Comparison of ENCODE assay signal across 30 cellular contexts in genomic region chr18:74425876-74426275, GRCh38. TPM values are rescaled to one million over a fixed set of nuclear protein-coding genes. Genes with fewer than 3 reads are reported as not detected.
"Had no signal": no experiment of that assay in that cellular context is flagged by ENCODE, and none has a peak within 500 bp of the region (broad histone marks: within the 10 kb centered on the region; RNA-seq: fewer than 3 reads in every experiment).

No MANE protein-coding gene starts in this region.

- H3K27ac ChIP-seq: ascending aorta, cardiac muscle cell, VCaP had no signal

- H3K9me3 ChIP-seq: ascending aorta had no signal

- H3K4me3 ChIP-seq: ascending aorta, cardiac muscle cell had no signal

- H3K4me1 ChIP-seq: ascending aorta had no signal

- H3K36me3 ChIP-seq: ascending aorta, cardiac muscle cell had no signal

- DNase-seq: activated B cell treated with CpG ODN at 0.5 μM for 24 hours; activated CD4-positive, alpha-beta memory T cell treated with anti-CD3 and anti-CD28 coated beads for 36 hours; activated CD4-positive, alpha-beta T cell treated with anti-CD3 and anti-CD28 coated beads for 4 hours; activated CD4-positive, alpha-beta T cell treated with anti-CD3 and anti-CD28 coated beads, Interleukin-2, amount 10 ng/mL, durations not matched to agents 24 days and 14 days; activated CD4-positive, alpha-beta T cell treated with anti-CD3 and anti-CD28 coated beads, Interleukin-2, amount 50 U/mL, for 1 hour; activated CD4-positive, alpha-beta T cell treated with anti-CD3 and anti-CD28 coated beads, Interleukin-2, amount 50 U/mL, for 4 hours; activated CD4-positive, CD25-positive, alpha-beta regulatory T cell treated with anti-CD3 and anti-CD28 coated beads, Interleukin-2, amount 50 U/mL, for 72 hours; activated CD8-positive, alpha-beta memory T cell treated with anti-CD3 and anti-CD28 coated beads, Interleukin-2, amount 50 U/mL, for 4 hours; activated CD8-positive, alpha-beta T cell treated with anti-CD3 and anti-CD28 coated beads for 36 hours; activated gamma-delta T cell; activated naive CD4-positive, alpha-beta T cell treated with anti-CD3 and anti-CD28 coated beads, Interleukin-2, amount 10 ng/mL, durations not matched to agents 7 days and 5 days; activated naive CD4-positive, alpha-beta T cell treated with Interleukin-2 at 50 U/mL for 16 hours; activated naive CD8-positive, alpha-beta T cell treated with anti-CD3 and anti-CD28 coated beads, Interleukin-2, amount 10 ng/mL, durations not matched to agents 7 days and 5 days; activated naive CD8-positive, alpha-beta T cell treated with anti-CD3 and anti-CD28 coated beads, Interleukin-2, amount 50 U/mL, for 24 hours; activated T-cell treated with anti-CD3 and anti-CD28 coated beads for 4 hours; activated T-cell treated with anti-CD3 and anti-CD28 coated beads, Interleukin-2, amount 50 U/mL, for 1 hour; activated T-cell treated with anti-CD3 and anti-CD28 coated beads, Interleukin-2, amount 50 U/mL, for 4 hours; activated T-cell treated with anti-CD3 and anti-CD28 coated beads, Interleukin-2, amount 50 U/mL, for 72 hours; amygdala; anterior cingulate cortex; caudate nucleus; T-helper 1 cell; T-helper 9 cell had no signal

- ATAC-seq: activated CD8-positive, alpha-beta T cell treated with anti-CD3 and anti-CD28 coated beads for 36 hours; activated T-cell treated with anti-CD3 and anti-CD28 coated beads, Interleukin-2, amount 50 U/mL, for 4 hours; activated T-cell treated with anti-CD3 and anti-CD28 coated beads, Interleukin-2, amount 50 U/mL, for 72 hours; activated T-helper 17 cell treated with anti-CD3 and anti-CD28 coated beads, Interleukin-2, amount 50 U/mL, for 72 hours had no signal

- H3K27me3 ChIP-seq: ascending aorta, cardiac muscle cell had no signal

RNA-seq across cellular contexts. Expression of gene DIPK1C, which starts 31.2 kb away (rescaled TPM):
- total RNA-seq: activated B cell treated with CpG ODN at 0.5 μM for 24 hours; activated CD4-positive, alpha-beta memory T cell treated with anti-CD3 and anti-CD28 coated beads for 36 hours; activated CD4-positive, alpha-beta T cell treated with anti-CD3 and anti-CD28 coated beads, Interleukin-2, amount 10 ng/mL, durations not matched to agents 24 days and 14 days; activated CD8-positive, alpha-beta memory T cell treated with anti-CD3 and anti-CD28 coated beads for 36 hours; activated CD8-positive, alpha-beta T cell treated with anti-CD3 and anti-CD28 coated beads for 36 hours; activated naive CD8-positive, alpha-beta T cell treated with anti-CD3 and anti-CD28 coated beads, Interleukin-2, amount 10 ng/mL, durations not matched to agents 7 days and 5 days; activated T-cell treated with anti-CD3 and anti-CD28 coated beads, Interleukin-2, amount 50 U/mL, for 4 hours; activated T-cell treated with anti-CD3 and anti-CD28 coated beads, Interleukin-2, amount 50 U/mL, for 72 hours; activated T-helper 1 cell treated with anti-CD3 and anti-CD28 coated beads, Interleukin-12 subunit alpha, Interleukin-12 subunit beta, Interleukin-2, Interleukin-4 antibody, amounts not matched to agents 30 ng/mL and 10 ng/mL and 1 ng/mL, durations not matched to agents 14 hours and 24 hours and 36 hours; activated T-helper 17 cell treated with anti-CD3 and anti-CD28 coated beads, Interleukin-2, amount 50 U/mL, for 72 hours; ascending aorta; bronchial epithelial cell; cardiac muscle cell had no signal
- polyA plus RNA-seq: cardiac muscle cell had no signal
